In the genomic region with DNA sequence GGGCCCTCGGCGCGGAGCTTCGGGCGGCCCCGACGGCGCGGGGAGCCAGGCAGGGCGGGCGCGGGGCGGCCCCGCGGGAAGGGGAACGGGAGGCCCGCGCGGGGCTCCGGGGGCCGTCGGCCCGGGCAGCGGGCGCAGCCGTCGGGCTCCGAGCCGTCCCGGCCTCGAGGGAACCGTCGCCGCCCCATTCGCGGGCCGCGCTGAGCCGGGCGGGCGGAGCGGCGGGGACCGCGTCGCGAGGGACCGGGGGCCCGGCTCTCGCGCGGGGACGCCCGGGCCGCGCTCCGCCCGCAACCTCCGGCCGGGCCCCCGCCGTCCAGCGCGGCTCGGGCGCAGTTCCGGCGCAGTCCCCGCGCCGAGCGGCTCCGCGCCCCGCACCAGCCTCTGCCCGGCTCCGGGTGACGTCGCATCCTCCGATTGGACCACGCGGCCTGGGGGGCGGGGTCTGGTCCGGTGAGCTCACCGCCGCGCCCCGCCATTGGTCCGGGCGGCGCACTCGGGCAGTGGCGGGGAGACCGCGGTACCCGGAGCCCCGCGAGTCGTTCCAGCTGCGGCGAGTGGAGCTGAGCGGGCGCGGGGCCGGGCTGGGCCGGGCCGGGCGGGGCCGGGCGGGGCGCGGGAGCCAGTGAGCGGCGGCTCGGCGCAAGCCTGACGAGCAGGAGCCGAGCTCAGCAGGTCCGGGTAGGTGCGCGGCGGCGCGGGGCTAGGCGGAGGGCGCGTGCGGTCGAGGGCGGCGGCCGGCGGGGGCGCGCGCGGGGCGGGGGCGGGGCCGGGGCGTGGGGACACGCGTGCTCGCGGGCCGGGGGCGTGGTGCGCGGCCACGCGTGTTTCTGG, we compare ENCODE assay signal across 8 cellular contexts.
DNase-seq lines count a peak whose midpoint lies in the region; ATAC-seq and TF ChIP-seq lines count a peak whose summit lies in the region.

No MANE protein-coding gene starts in this region.

- H3K4me3 ChIP-seq in GM12865 (ENCODE audit: low read depth, low read length) (no peak overlapping the region), cardiac fibroblast (replicated peaks in 1 of 2; ENCODE audit: low read depth in 2 of 2, low read length in 2 of 2) (no peak overlapping the region)

- ATAC-seq in HG02763 (IDR thresholded peaks at IDR 0.05; ENCODE audit: unreplicated experiment) (peak; percentile 83), GM19324 (IDR thresholded peaks at IDR 0.05; ENCODE audit: low FRiP score, unreplicated experiment) (no peak)

- DNase-seq in GM12865 (ENCODE audit: low read depth) (peak; percentile 88), NCI-H187 (lab: John Stamatoyannopoulos, UW) (peak; percentile 36 to 92), cardiac fibroblast (ENCODE audit: low read depth in 2 of 2) (peak; percentile 77 to 86), islet precursor cell (peak; percentile 97)
- DNase-seq in activated CD4-positive, CD25-positive, alpha-beta regulatory T cell (lab: John Stamatoyannopoulos, UW): peak; percentile 78 to 82 (median 80)
- DNase-seq in stimulated activated CD4-positive, alpha-beta T cell treated with anti-CD3 and anti-CD28 coated beads, Interleukin-12 subunit alpha, Interleukin-12 subunit beta, amount 100 ng/mL, for 4 hours: peak; percentile 92

- TF ChIP-seq CTCF in GM12865 (IDR thresholded peaks at IDR 0.05; ENCODE audit: insufficient read depth, low read depth, low read length, missing control alignments) (no peak), cardiac fibroblast (IDR thresholded peaks at IDR 0.05; ENCODE audit: low read depth, low read length) (no peak)
